Comparison of ENCODE assay signal across 3 cellular contexts in the genomic region with DNA sequence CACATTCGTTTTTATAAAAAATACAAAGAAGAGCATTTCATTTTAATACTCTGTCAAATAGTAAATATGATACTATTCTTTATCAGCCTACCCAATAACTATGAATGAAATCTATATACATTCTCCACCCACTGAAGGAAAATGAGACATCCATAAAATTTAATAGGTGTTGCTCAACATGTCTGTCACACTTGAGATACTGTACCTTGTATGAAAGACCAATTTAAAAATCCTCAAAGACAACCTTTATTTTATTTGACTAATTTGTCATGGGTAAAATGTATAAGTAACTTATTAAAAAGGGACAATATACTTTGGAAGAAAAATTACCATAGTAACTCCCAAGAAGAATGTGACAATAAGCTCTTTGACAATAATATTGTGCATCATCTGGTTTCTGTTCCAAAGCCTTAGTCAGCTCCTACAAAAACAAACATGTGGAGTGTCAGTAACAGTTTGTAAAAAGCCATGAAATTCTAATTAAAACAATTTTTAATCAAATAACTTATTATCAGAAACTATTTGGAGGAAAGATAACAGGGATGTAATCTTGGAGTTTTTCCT. TPM values are rescaled to one million over a fixed set of nuclear protein-coding genes. Genes with fewer than 3 reads are reported as not detected.
"Had no signal": no experiment of that assay in that cellular context is flagged by ENCODE, and none has a peak within 500 bp of the region (broad histone marks: within the 10 kb centered on the region; RNA-seq: fewer than 3 reads in every experiment).

No MANE protein-coding gene starts in this region.

RNA-seq across cellular contexts. Expression of gene NEK5, which starts 42.0 kb away (rescaled TPM):
- total RNA-seq: foreskin keratinocyte, mesenteric fat pad, myocyte had no signal
